Comparison of ENCODE assay signal across 8 cellular contexts in the genomic region with DNA sequence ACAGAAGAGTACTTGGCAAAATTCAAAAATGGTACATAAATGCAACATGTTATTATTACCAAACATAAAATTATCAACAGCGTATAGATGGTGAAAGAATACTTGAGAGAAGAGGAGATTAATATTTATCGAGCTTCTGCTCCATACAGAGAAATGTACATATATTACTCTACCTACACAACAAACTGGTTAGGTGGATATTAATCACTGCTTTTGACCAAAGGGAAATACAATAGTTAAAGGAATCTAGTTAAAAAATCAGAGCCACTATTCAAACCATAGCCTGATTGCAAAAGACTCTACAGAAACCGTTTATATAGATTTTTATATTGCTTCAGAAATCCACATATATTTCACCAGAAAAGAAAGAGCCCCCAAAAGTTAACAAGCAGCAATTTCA.
"Had no signal": no experiment of that assay in that cellular context is flagged by ENCODE, and none has a peak within 500 bp of the region (broad histone marks: within the 10 kb centered on the region; RNA-seq: fewer than 3 reads in every experiment).

No MANE protein-coding gene starts in this region.

- DNase-seq: H9, HCEC 1CT, IMR-90 had no signal

- FAIRE-seq: H1, H54, HTR-8/SVneo, K562 had no signal

- H3K4me3 ChIP-seq: GM23338, K562 had no signal

- ATAC-seq: GM23338, K562 had no signal
